25 cellular contexts compared by ENCODE assay signal in the genomic region with DNA sequence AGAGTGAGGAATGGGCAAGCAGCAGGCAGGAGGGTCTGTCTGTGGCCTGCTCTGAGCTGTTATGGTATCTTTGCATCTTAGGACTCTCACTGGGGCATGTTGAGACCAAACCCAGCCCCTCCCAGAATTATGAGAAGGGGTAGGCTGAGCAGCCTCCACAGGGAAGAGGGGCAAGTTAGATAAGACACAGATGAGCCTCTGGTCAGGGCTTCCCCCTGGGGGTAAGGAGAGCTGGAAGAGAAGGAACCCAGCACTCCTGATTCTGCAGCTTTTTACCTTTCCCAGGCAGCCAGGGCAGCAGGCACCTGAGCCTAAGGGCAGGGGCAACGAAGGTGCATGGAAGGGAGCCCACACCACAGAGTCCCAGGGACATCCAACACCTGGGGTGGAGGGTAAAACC. TPM values are rescaled to one million over a fixed set of nuclear protein-coding genes. Genes with fewer than 3 reads are reported as not detected.
DNase-seq lines count a peak whose midpoint lies in the region; ATAC-seq, FAIRE-seq and TF ChIP-seq lines count a peak whose summit lies in the region.
"Had no signal": no experiment of that assay in that cellular context is flagged by ENCODE, and none has a peak within 500 bp of the region (broad histone marks: within the 10 kb centered on the region; RNA-seq: fewer than 3 reads in every experiment).

No MANE protein-coding gene starts in this region.

- H3K9me1 ChIP-seq in keratinocyte (ENCODE audit: control insufficient read depth, extremely low read depth, insufficient read depth, low read length): peaks cover 3% of the 10 kb centered on the region

- no peak for TF ChIP-seq RAD21 in SK-N-SH (IDR thresholded peaks at IDR 0.05; ENCODE audit: low read length)

- intact Hi-C loops in upper lobe of right lung (cut with DNase I): no loop called here

- WGBS in SK-N-SH (ENCODE audit: low lambda C conversion rate): 75% methylated on average over 1 of the region's 1 CpG

- peaks cover 0 to 3% of the 10 kb centered on the region in 2 experiments for H3K36me3 ChIP-seq in SK-N-SH (replicated peaks in 1 of 2; ENCODE audit: control insufficient read depth in 1 of 2, insufficient read depth in 2 of 2, low read length in 1 of 2)
- no peaks in the 10 kb centered on the region; the same call in 1 of the 2 replicates for H3K36me3 ChIP-seq in RWPE2 (ENCODE audit: low read depth)
- H3K36me3 ChIP-seq in keratinocyte (ENCODE audit: control insufficient read depth in 2 of 2, extremely low read depth in 1 of 2, insufficient read depth in 2 of 2, low read length in 2 of 2): peaks cover 25 to 29% of the 10 kb centered on the region in 2 experiments
- H3K36me3 ChIP-seq in upper lobe of right lung: peaks cover 36% of the 10 kb centered on the region
- H3K36me3 ChIP-seq: HAP-1 had no signal

- POLR2A ChIA-PET in SK-N-SH (lab: Yijun Ruan, JAX): interaction anchor here (0.7 to 2.0 kb wide), 3 partner anchors 10 to 101 kb away, joined by 3 to 6 read pairs (median 4); no protein-coding TSS in a partner anchor

- dilution Hi-C loops in keratinocyte (cut with MboI; ENCODE audit: extremely low pct_ligation_motif_present, low sequenced_read_pairs): no loop called here

- no peaks in the 10 kb centered on the region for H3F3A ChIP-seq in SK-N-SH (replicated peaks; ENCODE audit: insufficient read depth)

- DNase-seq in SK-N-SH (peak; percentile 62), RWPE2 (ENCODE audit: low spot score) (no peak), keratinocyte (ENCODE audit: low read depth, low spot score) (no peak), upper lobe of right lung (peak; percentile 31), dermis blood vessel endothelial cell (no peak), COR-L47 (lab: John Stamatoyannopoulos, UW) (no peak)
- DNase-seq: 8988T; CD4-positive, CD25-positive, alpha-beta regulatory T cell; DMS153; KG1; NCI-H1092 treated with DMSO at 0.1 percent for 48 hours; NCI-H1436 treated with DMSO at 0.1 percent for 48 hours; NCI-H2029; NCI-H2171 treated with DMSO at 0.1 percent for 48 hours; NCI-H446; NCI-H526; OCI-M1; SHP77 had no signal

- no peaks in the 10 kb centered on the region for H3K9me2 ChIP-seq in SK-N-SH

- ATAC-seq in SK-N-SH treated with all-trans-retinoic acid at 6 μM for 48 hours: no peak
- no peak for ATAC-seq in RWPE2 (ENCODE audit: low read depth)
- no peak for ATAC-seq in upper lobe of right lung
- ATAC-seq in HG02798 (IDR thresholded peaks at IDR 0.05; ENCODE audit: poor library complexity, unreplicated experiment): no peak
- ATAC-seq: GM23338 had no signal

- CTCF ChIA-PET in SK-N-SH (lab: Yijun Ruan, JAX): interaction anchor here (1.2 to 4.3 kb wide), 4 partner anchors 16 to 128 kb away, joined by 3 to 25 read pairs (median 8); no protein-coding TSS in a partner anchor

- H3K9me3 ChIP-seq in SK-N-SH (no peaks in the 10 kb centered on the region), RWPE2 (ENCODE audit: severe bottlenecking) (no peaks in the 10 kb centered on the region), keratinocyte (ENCODE audit: control insufficient read depth, low read depth, low read length) (no peaks in the 10 kb centered on the region), upper lobe of right lung (no peaks in the 10 kb centered on the region)
- H3K9me3 ChIP-seq: HAP-1 had no signal

- H3K27me3 ChIP-seq in SK-N-SH (ENCODE audit: insufficient read depth) (no peaks in the 10 kb centered on the region), RWPE2 (ENCODE audit: insufficient read depth, poor library complexity, severe bottlenecking) (no peaks in the 10 kb centered on the region), keratinocyte (ENCODE audit: control insufficient read depth, extremely low read depth, insufficient read depth, low read length) (no peaks in the 10 kb centered on the region), upper lobe of right lung (no peaks in the 10 kb centered on the region)

- no peaks in the 10 kb centered on the region for H3K79me2 ChIP-seq in SK-N-SH (ENCODE audit: insufficient read depth)
- H3K79me2 ChIP-seq in keratinocyte (ENCODE audit: control insufficient read depth, insufficient read depth, low read length): no peaks in the 10 kb centered on the region

- no peak; a peak in 1 of 4 replicates for TF ChIP-seq EP300 in SK-N-SH (IDR thresholded peaks at IDR 0.05; ENCODE audit: borderline replicate concordance in 1 of 2, low read depth in 1 of 2, low read length in 1 of 2)

- FAIRE-seq in keratinocyte (lab: Jason Lieb, UNC): no peak
- FAIRE-seq: G401.6, GM18507, HTR-8/SVneo had no signal

- peaks cover 12% of the 10 kb centered on the region in 2 experiments; a peak in 3 of 4 replicates for H3K4me1 ChIP-seq in SK-N-SH (ENCODE audit: control insufficient read depth in 1 of 2, insufficient read depth in 2 of 2, low read depth in 1 of 2, low read length in 1 of 2)
- peaks cover 14% of the 10 kb centered on the region for H3K4me1 ChIP-seq in RWPE2 (ENCODE audit: insufficient read depth, poor library complexity, severe bottlenecking)
- peaks cover 24% of the 10 kb centered on the region for H3K4me1 ChIP-seq in keratinocyte (ENCODE audit: control insufficient read depth, extremely low read depth, insufficient read depth, low read length)
- H3K4me1 ChIP-seq in upper lobe of right lung: peaks cover 7% of the 10 kb centered on the region
- H3K4me1 ChIP-seq: HAP-1 had no signal

- H4K20me1 ChIP-seq in SK-N-SH (ENCODE audit: insufficient read depth): no peaks in the 10 kb centered on the region
- no peaks in the 10 kb centered on the region for H4K20me1 ChIP-seq in keratinocyte (ENCODE audit: control insufficient read depth, extremely low read depth, insufficient read depth, low read length)

- H3K4me3 ChIP-seq in SK-N-SH (ENCODE audit: low read depth in 2 of 2, low read length in 1 of 2): no peak overlapping the region
- H3K4me3 ChIP-seq in RWPE2 (ENCODE audit: severe bottlenecking): no peak overlapping the region
- H3K4me3 ChIP-seq in keratinocyte (ENCODE audit: control insufficient read depth in 2 of 3, extremely low read depth in 1 of 3, insufficient read depth in 2 of 3, low read depth in 1 of 3, low read length in 3 of 3): no peak overlapping the region
- no peak overlapping the region for H3K4me3 ChIP-seq in upper lobe of right lung
- H3K4me3 ChIP-seq: GM23338, HAP-1 had no signal

- H2AFZ ChIP-seq in SK-N-SH (ENCODE audit: low read depth) (no peak overlapping the region), keratinocyte (ENCODE audit: control insufficient read depth, low read length) (no peak overlapping the region)
- H2AFZ ChIP-seq: GM23338 had no signal

- H3K4me2 ChIP-seq in SK-N-SH: 0 out of 2 replicates have a peak overlapping the region, but pooled peaks have one; percentile 28
- H3K4me2 ChIP-seq in keratinocyte (ENCODE audit: control insufficient read depth, extremely low read depth, insufficient read depth, low read depth, low read length): peak overlapping the region; percentile 62
- H3K4me2 ChIP-seq: GM23338 had no signal

- peak overlapping the region in 1 of 2 experiments; percentile 67; a peak in 2 of 4 replicates for H3K27ac ChIP-seq in SK-N-SH (ENCODE audit: low read depth in 2 of 2, low read length in 1 of 2)
- H3K27ac ChIP-seq in RWPE2 (ENCODE audit: poor library complexity, severe bottlenecking): peak overlapping the region; percentile 21
- peak overlapping the region; percentile 14 for H3K27ac ChIP-seq in keratinocyte (ENCODE audit: control insufficient read depth, insufficient read depth, low read length)
- H3K27ac ChIP-seq in upper lobe of right lung: no peak overlapping the region

- TF ChIP-seq CTCF in SK-N-SH (IDR thresholded peaks at IDR 0.05) (no peak), RWPE2 (IDR thresholded peaks at IDR 0.05; ENCODE audit: poor library complexity, severe bottlenecking) (no peak), keratinocyte (optimal IDR thresholded peaks at IDR 0.05 in 1 of 3, IDR thresholded peaks at IDR 0.05 in 1 of 3, conservative IDR thresholded peaks at IDR 0.05 in 1 of 3; ENCODE audit: extremely low read depth in 1 of 3, insufficient read depth in 2 of 3, low read length in 3 of 3) (no peak), upper lobe of right lung (IDR thresholded peaks at IDR 0.05) (no peak)

- H3K9ac ChIP-seq in SK-N-SH: no peak overlapping the region
- no peak overlapping the region for H3K9ac ChIP-seq in keratinocyte (ENCODE audit: control insufficient read depth, extremely low read depth, insufficient read depth, low read length)

RNA-seq across cellular contexts. Expression of a gene that starts 19.3 kb away (rescaled TPM):
- polyA plus RNA-seq in SK-N-SH (2012; rRNA removed) (not detected in 2 replicates), keratinocyte (13.6 to 32.5 TPM (median 16.3 TPM) in 3 replicates)
- under 0.01 and 0.01 TPM in 2 replicates for polyA plus RNA-seq in SK-N-SH (2012; cell fraction: cytosol; rRNA removed)
- polyA plus RNA-seq in SK-N-SH (2012; cell fraction: nucleus; rRNA removed): 0.01 and 0.04 TPM in 2 replicates
- 28.6 TPM for polyA plus RNA-seq in keratinocyte (2011; ENCODE audit: low read depth)
- polyA plus RNA-seq in keratinocyte (2011; cell fraction: cytosol; rRNA removed): 5.0 and 5.6 TPM in 2 replicates
- polyA plus RNA-seq in keratinocyte (2011; cell fraction: nucleus; rRNA removed): 99.6 and 112 TPM in 2 replicates
- 24.7 and 76.3 TPM in 2 replicates for polyA plus RNA-seq in keratinocyte (2012; ENCODE audit: low replicate concordance)
- 53.5 to 83.7 TPM (median 55.5 TPM) in 3 replicates for polyA minus RNA-seq in keratinocyte
- 10.7 TPM for polyA minus RNA-seq in keratinocyte (2011; cell fraction: cytosol; rRNA and poly(A)+ RNA removed)
- 81.7 and 91.0 TPM in 2 replicates for polyA minus RNA-seq in keratinocyte (2011; cell fraction: nucleus; rRNA and poly(A)+ RNA removed)
- total RNA-seq in upper lobe of right lung (327 TPM), dermis blood vessel endothelial cell (not detected in 2 replicates)
- total RNA-seq: CD4-positive, CD25-positive, alpha-beta regulatory T cell had no signal

RNA-seq across cellular contexts. Expression of a gene that starts 19.4 kb away (rescaled TPM):
- 0.02 TPM in 1 of 2 replicates, not detected in the other for polyA plus RNA-seq in SK-N-SH (2012; rRNA removed)
- 0.01 and 0.09 TPM in 2 replicates for polyA plus RNA-seq in SK-N-SH (2012; cell fraction: cytosol; rRNA removed)
- 0.44 and 1.2 TPM in 2 replicates for polyA plus RNA-seq in SK-N-SH (2012; cell fraction: nucleus; rRNA removed)
- polyA plus RNA-seq in keratinocyte: 14.1 to 37.2 TPM (median 15.1 TPM) in 3 replicates
- polyA plus RNA-seq in keratinocyte (2011; ENCODE audit: low read depth): 31.6 TPM
- polyA plus RNA-seq in keratinocyte (2011; cell fraction: cytosol; rRNA removed): 10.0 and 11.2 TPM in 2 replicates
- polyA plus RNA-seq in keratinocyte (2011; cell fraction: nucleus; rRNA removed): 83.6 and 94.1 TPM in 2 replicates
- 12.9 and 111 TPM in 2 replicates for polyA plus RNA-seq in keratinocyte (2012; ENCODE audit: low replicate concordance)
- polyA minus RNA-seq in keratinocyte: 26.4 to 62.0 TPM (median 42.9 TPM) in 3 replicates
- 23.8 TPM for polyA minus RNA-seq in keratinocyte (2011; cell fraction: cytosol; rRNA and poly(A)+ RNA removed)
- 36.1 and 44.3 TPM in 2 replicates for polyA minus RNA-seq in keratinocyte (2011; cell fraction: nucleus; rRNA and poly(A)+ RNA removed)
- total RNA-seq in upper lobe of right lung: 138 TPM
- not detected in 2 replicates for total RNA-seq in dermis blood vessel endothelial cell
- total RNA-seq: CD4-positive, CD25-positive, alpha-beta regulatory T cell; GM23338 had no signal
- polyA plus RNA-seq: CD4-positive, CD25-positive, alpha-beta regulatory T cell; GM23338 had no signal

RNA-seq across cellular contexts. Expression of a gene that starts 34.9 kb away (rescaled TPM):
- not detected in 2 replicates for polyA plus RNA-seq in SK-N-SH (2012; rRNA removed)
- polyA plus RNA-seq in SK-N-SH (2012; cell fraction: cytosol; rRNA removed): not detected in 2 replicates
- not detected in 2 replicates for polyA plus RNA-seq in SK-N-SH (2012; cell fraction: nucleus; rRNA removed)
- not detected in 3 replicates for polyA plus RNA-seq in keratinocyte
- not detected for polyA plus RNA-seq in keratinocyte (2011; ENCODE audit: low read depth)
- not detected in 2 replicates for polyA plus RNA-seq in keratinocyte (2011; cell fraction: cytosol; rRNA removed)
- polyA plus RNA-seq in keratinocyte (2011; cell fraction: nucleus; rRNA removed): not detected in 2 replicates
- polyA plus RNA-seq in keratinocyte (2012; ENCODE audit: low replicate concordance): 0.19 and 0.78 TPM in 2 replicates
- polyA minus RNA-seq in keratinocyte: not detected in 3 replicates
- polyA minus RNA-seq in keratinocyte (2011; cell fraction: cytosol; rRNA and poly(A)+ RNA removed): not detected
- polyA minus RNA-seq in keratinocyte (2011; cell fraction: nucleus; rRNA and poly(A)+ RNA removed): not detected in 2 replicates
- total RNA-seq in upper lobe of right lung: not detected
- total RNA-seq in dermis blood vessel endothelial cell: not detected in 2 replicates
- total RNA-seq: CD4-positive, CD25-positive, alpha-beta regulatory T cell; GM23338 had no signal
- polyA plus RNA-seq: CD4-positive, CD25-positive, alpha-beta regulatory T cell; GM23338 had no signal

RNA-seq across cellular contexts. Expression of a gene that starts 35.1 kb away (rescaled TPM):
- polyA plus RNA-seq in SK-N-SH (2012; rRNA removed) (0.02 TPM in 1 of 2 replicates, not detected in the other), keratinocyte (0.31 to 0.75 TPM (median 0.31 TPM) in 3 replicates)
- polyA plus RNA-seq in SK-N-SH (2012; cell fraction: cytosol; rRNA removed): under 0.01 and 0.01 TPM in 2 replicates
- 0.02 TPM in 2 replicates for polyA plus RNA-seq in SK-N-SH (2012; cell fraction: nucleus; rRNA removed)
- 2.3 TPM for polyA plus RNA-seq in keratinocyte (2011; ENCODE audit: low read depth)
- 0.18 TPM in 2 replicates for polyA plus RNA-seq in keratinocyte (2011; cell fraction: cytosol; rRNA removed)
- polyA plus RNA-seq in keratinocyte (2011; cell fraction: nucleus; rRNA removed): 3.1 and 4.8 TPM in 2 replicates
- polyA plus RNA-seq in keratinocyte (2012; ENCODE audit: low replicate concordance): 0.22 and 3.1 TPM in 2 replicates
- polyA minus RNA-seq in keratinocyte: 0.49 to 1.8 TPM (median 0.80 TPM) in 3 replicates
- polyA minus RNA-seq in keratinocyte (2011; cell fraction: cytosol; rRNA and poly(A)+ RNA removed): 0.38 TPM
- polyA minus RNA-seq in keratinocyte (2011; cell fraction: nucleus; rRNA and poly(A)+ RNA removed): 1.3 and 2.2 TPM in 2 replicates
- total RNA-seq in upper lobe of right lung (3.8 TPM), dermis blood vessel endothelial cell (not detected in 2 replicates)
- total RNA-seq: CD4-positive, CD25-positive, alpha-beta regulatory T cell; GM23338 had no signal
- polyA plus RNA-seq: CD4-positive, CD25-positive, alpha-beta regulatory T cell; GM23338 had no signal

RNA-seq across cellular contexts. Expression of a gene that starts 38.7 kb away (rescaled TPM):
- polyA plus RNA-seq in SK-N-SH (2012; rRNA removed) (4.4 and 5.5 TPM in 2 replicates), keratinocyte (0.24 to 0.57 TPM (median 0.26 TPM) in 3 replicates)
- 3.3 and 4.2 TPM in 2 replicates for polyA plus RNA-seq in SK-N-SH (2012; cell fraction: cytosol; rRNA removed)
- 4.8 and 7.5 TPM in 2 replicates for polyA plus RNA-seq in SK-N-SH (2012; cell fraction: nucleus; rRNA removed)
- 2.0 TPM for polyA plus RNA-seq in keratinocyte (2011; ENCODE audit: low read depth)
- polyA plus RNA-seq in keratinocyte (2011; cell fraction: cytosol; rRNA removed): 0.30 and 0.35 TPM in 2 replicates
- polyA plus RNA-seq in keratinocyte (2011; cell fraction: nucleus; rRNA removed): 0.55 and 0.59 TPM in 2 replicates
- 0.30 and 8.9 TPM in 2 replicates for polyA plus RNA-seq in keratinocyte (2012; ENCODE audit: low replicate concordance)
- polyA minus RNA-seq in keratinocyte: 0.63 TPM in 1 of 3 replicates, not detected in the others
- polyA minus RNA-seq in keratinocyte (2011; cell fraction: cytosol; rRNA and poly(A)+ RNA removed): not detected
- polyA minus RNA-seq in keratinocyte (2011; cell fraction: nucleus; rRNA and poly(A)+ RNA removed): 0.53 and 0.85 TPM in 2 replicates
- total RNA-seq in upper lobe of right lung (7.1 TPM), dermis blood vessel endothelial cell (1.8 and 3.7 TPM in 2 replicates)

Comparison
In these comparisons a context has a peak if more than half of its experiments do, and no peak if none do; other contexts are left out.
1. DNase-seq: peak in SK-N-SH (single experiment) and upper lobe of right lung (single experiment); none in RWPE2 (single experiment), keratinocyte (single experiment), dermis blood vessel endothelial cell (single experiment) and COR-L47 (single experiment).
2. RNA of a gene that starts 19.3 kb away (total RNA-seq): 327 TPM in upper lobe of right lung (single experiment); not detected in dermis blood vessel endothelial cell; every median in the first group is over 100 times any median in the second.
3. RNA of a gene that starts 19.4 kb away (total RNA-seq): 138 TPM in upper lobe of right lung (single experiment); not detected in dermis blood vessel endothelial cell; every median in the first group is over 100 times any median in the second.